Comparison of ENCODE assay signal across 24 cellular contexts in genomic region chr2:181907635-181908034, GRCh38.
"Had no signal": no experiment of that assay in that cellular context is flagged by ENCODE, and none has a peak within 500 bp of the region (broad histone marks: within the 10 kb centered on the region; RNA-seq: fewer than 3 reads in every experiment).

No MANE protein-coding gene starts in this region.

- H3K9me2 ChIP-seq: SK-N-SH had no signal

- H3K9me3 ChIP-seq: MG63, SK-N-SH had no signal

- ATAC-seq: Panc1, T-cell had no signal

- H3K9me3 Mint-ChIP-seq: T-cell; T-helper 1 cell treated with Interleukin-12 subunit alpha and Interleukin-12 subunit beta and Interleukin-4 antibody, amounts not matched to agents 30 μg/mL and 1 μg/mL, for 36 hours had no signal

- H3K27me3 Mint-ChIP-seq: T-cell had no signal

- DNase-seq: IMR-90; Kasumi-1; MG63; NCI-H1092 treated with DMSO at 0.1 percent for 48 hours; NCI-H1436; NCI-H187; NCI-H2029; NCI-H2081 treated with DMSO at 0.1 percent for 48 hours; NCI-H2171; NCI-H345; NCI-H446 treated with DMSO at 0.1 percent for 48 hours; NCI-H510A treated with DMSO at 0.1 percent for 48 hours; NCI-H526; NCI-H774; NK-92 treated with Interleukin-12 subunit alpha and Interleukin-12 subunit beta, amount 100 ng/mL, for 24 hours; PC-3; SHP77; SK-N-SH; SW 1271; T-cell had no signal

- H3K4me2 ChIP-seq: KMS-11, SK-N-SH had no signal

- H3K4me3 Mint-ChIP-seq: T-cell; T-helper 1 cell treated with Interleukin-12 subunit alpha and Interleukin-12 subunit beta and Interleukin-4 antibody, amounts not matched to agents 30 μg/mL and 1 μg/mL, for 36 hours had no signal

- H3K27ac ChIP-seq: KMS-11, RWPE1 had no signal

- H3K9ac ChIP-seq: KMS-11, SK-N-SH had no signal

- H3K27me3 ChIP-seq: MG63 had no signal

- H3K27ac Mint-ChIP-seq: T-cell; T-helper 1 cell treated with Interleukin-12 subunit alpha and Interleukin-12 subunit beta and Interleukin-4 antibody, amounts not matched to agents 30 μg/mL and 1 μg/mL, for 36 hours had no signal

- H3K4me3 ChIP-seq: MG63 had no signal
